In the genomic region with DNA sequence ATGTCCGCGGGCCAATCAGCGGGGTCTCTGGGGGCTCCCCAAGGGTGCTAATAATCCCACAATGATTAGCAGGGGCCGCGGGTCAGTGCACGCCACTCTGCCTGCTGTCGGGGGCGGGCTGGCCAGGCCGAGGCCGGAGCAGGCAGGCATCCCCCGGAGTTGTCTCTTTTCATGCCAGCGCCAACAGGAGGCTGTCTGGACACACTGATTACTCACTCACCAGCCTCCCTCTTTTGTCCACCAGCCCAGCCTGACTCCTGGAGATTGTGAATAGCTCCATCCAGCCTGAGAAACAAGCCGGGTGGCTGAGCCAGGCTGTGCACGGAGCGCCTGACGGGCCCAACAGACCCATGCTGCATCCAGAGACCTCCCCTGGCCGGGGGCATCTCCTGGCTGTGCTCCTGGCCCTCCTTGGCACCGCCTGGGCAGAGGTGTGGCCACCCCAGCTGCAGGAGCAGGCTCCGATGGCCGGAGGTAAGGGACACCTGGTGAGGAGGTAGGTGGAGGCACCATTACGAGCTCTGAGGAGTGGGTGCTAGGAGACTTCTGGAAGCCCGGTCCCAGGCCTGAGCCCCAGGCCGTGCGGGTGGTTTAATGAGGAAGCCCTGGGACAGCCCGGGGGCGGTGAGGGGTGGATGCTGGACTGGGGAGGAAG, we compare ENCODE assay signal across 1 cellular context. TPM values are rescaled to one million over a fixed set of nuclear protein-coding genes. Genes with fewer than 3 reads are reported as not detected.
"Had no signal": no experiment of that assay in that cellular context is flagged by ENCODE, and none has a peak within 500 bp of the region (broad histone marks: within the 10 kb centered on the region; RNA-seq: fewer than 3 reads in every experiment).

TSS of gene CLEC18A (plus strand) at position 318 of the 655 bp plus-strand sequence. CDS start at position 351, 33 bp downstream.

RNA-seq across cellular contexts. Expression of gene CLEC18A, which starts in this region (rescaled TPM):
- polyA plus RNA-seq: immature natural killer cell had no signal
